Comparison of ENCODE assay signal across 1 cellular context in genomic region chr2:43087413-43087812, GRCh38.
TF ChIP-seq lines count a peak whose summit lies in the region.

No MANE protein-coding gene starts in this region.

TF ChIP-seq in HepG2, 621 proteins besides CTCF, POLR2A, EP300 and RAD21 (continued from another document):
- TF ChIP-seq TFE3 (CRISPR knock-in tag; IDR thresholded peaks at IDR 0.05) = no peak
- TF ChIP-seq HHEX (CRISPR knock-in tag; IDR thresholded peaks at IDR 0.05) = no peak
